In genomic region chr17:42405963-42406495, GRCh38 we compare ENCODE assay signal across 9 cellular contexts. TPM values are rescaled to one million over a fixed set of nuclear protein-coding genes. Genes with fewer than 3 reads are reported as not detected.
DNase-seq lines count a peak whose midpoint lies in the region; ATAC-seq and TF ChIP-seq lines count a peak whose summit lies in the region.
"Had no signal": no experiment of that assay in that cellular context is flagged by ENCODE, and none has a peak within 500 bp of the region (broad histone marks: within the 10 kb centered on the region; RNA-seq: fewer than 3 reads in every experiment).

No MANE protein-coding gene starts in this region.

- peak; percentile 34 for DNase-seq in DMS114 treated with DMSO at 0.1 percent for 48 hours (lab: John Stamatoyannopoulos, UW; ENCODE audit: unreplicated experiment)
- peak; percentile 49 for DNase-seq in MG63
- DNase-seq in T follicular helper cell (ENCODE audit: low read depth), result peak; percentile 71
- DNase-seq in activated naive CD8-positive, alpha-beta T cell treated with anti-CD3 and anti-CD28 coated beads, Interleukin-2, amount 10 ng/mL, durations not matched to agents 7 days and 5 days, result peak; percentile 89
- DNase-seq in heart right ventricle, result peak; percentile 83 to 90
- DNase-seq in retinal pigment epithelial cell (ENCODE audit: low read depth), result peak; percentile 15

- no peaks in the 10 kb centered on the region for H3K9me3 Mint-ChIP-seq in activated naive CD8-positive, alpha-beta T cell treated with anti-CD3 and anti-CD28 coated beads, Interleukin-2, amount 10 ng/mL, durations not matched to agents 7 days and 5 days

- TF ChIP-seq CTCF in heart right ventricle (IDR thresholded peaks at IDR 0.05) (peak; percentile 79 to 91 (median 85)), retinal pigment epithelial cell (conservative IDR thresholded peaks at IDR 0.05; ENCODE audit: low read depth, low read length) (peak; percentile 88)

- peaks cover 40 to 93% (median 87%) of the 10 kb centered on the region in 9 donors for H3K4me1 ChIP-seq in heart right ventricle

- 32 to 40% methylated on average over 26 of the region's 26 CpGs for WGBS in heart right ventricle, 2 donors

- H3K27me3 ChIP-seq in MG63 (no peaks in the 10 kb centered on the region), heart right ventricle (no peaks in the 10 kb centered on the region)

- no peaks in the 10 kb centered on the region for H3K9me3 ChIP-seq in MG63
- no peaks in the 10 kb centered on the region for H3K9me3 ChIP-seq in heart right ventricle

- POLR2A ChIA-PET in activated naive CD8-positive, alpha-beta T cell treated with anti-CD3 and anti-CD28 coated beads, Interleukin-2, amount 10 ng/mL, durations not matched to agents 7 days and 5 days (lab: Charles Lee), result interaction anchor here (0.6 to 2.3 kb wide), 13 partner anchors 10 to 286 kb away, joined by 3 to 13 read pairs (median 4); no protein-coding TSS in a partner anchor

- no peak overlapping the region for H3K27ac Mint-ChIP-seq in activated naive CD8-positive, alpha-beta T cell treated with anti-CD3 and anti-CD28 coated beads, Interleukin-2, amount 10 ng/mL, durations not matched to agents 7 days and 5 days

- H3K27ac ChIP-seq in heart right ventricle, result peak overlapping the region; percentile 19 to 100 (median 84)
- H3K27ac ChIP-seq: SK-N-MC had no signal

- peak; percentile 63 for ATAC-seq in activated naive CD8-positive, alpha-beta T cell treated with anti-CD3 and anti-CD28 coated beads, Interleukin-2, amount 10 ng/mL, durations not matched to agents 7 days and 5 days (ENCODE audit: low read depth)
- ATAC-seq in heart right ventricle, result peak; percentile 56 to 80 (median 68)
- no peak for ATAC-seq in GM19328 (IDR thresholded peaks at IDR 0.05; ENCODE audit: unreplicated experiment)
- no peak for ATAC-seq in HG03159 (IDR thresholded peaks at IDR 0.05; ENCODE audit: unreplicated experiment)

- intact Hi-C loops in heart right ventricle (cut with DNase I), result loop anchor here in 8 of 10 donors (1.0 to 10.0 kb wide), 8 partner anchors 17 to 119 kb away; partner anchors contain the start of genes CAVIN1 (in 2 of the 8), ATP6V0A1 (in 1 of the 8) and STAT3 (in 1 of the 8)

- no peaks in the 10 kb centered on the region for H3K27me3 Mint-ChIP-seq in activated naive CD8-positive, alpha-beta T cell treated with anti-CD3 and anti-CD28 coated beads, Interleukin-2, amount 10 ng/mL, durations not matched to agents 7 days and 5 days

- peaks cover 63% of the 10 kb centered on the region for H3K36me3 ChIP-seq in MG63
- H3K36me3 ChIP-seq in heart right ventricle, result peaks cover 3 to 39% (median 30%) of the 10 kb centered on the region in 9 donors

- H3K4me3 ChIP-seq in MG63 (no peak overlapping the region), heart right ventricle (peak overlapping the region in 6 of 10 donors; percentile 16 to 25 (median 21)), retinal pigment epithelial cell (ENCODE audit: low read length) (no peak overlapping the region)
- H3K4me3 ChIP-seq: SK-N-MC had no signal

- no peak overlapping the region for H3K4me3 Mint-ChIP-seq in activated naive CD8-positive, alpha-beta T cell treated with anti-CD3 and anti-CD28 coated beads, Interleukin-2, amount 10 ng/mL, durations not matched to agents 7 days and 5 days

- no peaks in the 10 kb centered on the region for H3K36me3 Mint-ChIP-seq in activated naive CD8-positive, alpha-beta T cell treated with anti-CD3 and anti-CD28 coated beads, Interleukin-2, amount 10 ng/mL, durations not matched to agents 7 days and 5 days

- H3K4me1 Mint-ChIP-seq in activated naive CD8-positive, alpha-beta T cell treated with anti-CD3 and anti-CD28 coated beads, Interleukin-2, amount 10 ng/mL, durations not matched to agents 7 days and 5 days, result peaks cover 17% of the 10 kb centered on the region

RNA-seq across cellular contexts. Expression of gene CAVIN1, which starts 17.0 kb away (rescaled TPM):
- total RNA-seq in MG63 (2014; rRNA removed; shearing (Covaris generic); ENCODE audit: low replicate concordance), result 799 and 958 TPM in 2 replicates
- total RNA-seq in activated naive CD8-positive, alpha-beta T cell treated with anti-CD3 and anti-CD28 coated beads, Interleukin-2, amount 10 ng/mL, durations not matched to agents 7 days and 5 days, result 1 to 10 TPM; 5.1 to 5.3 TPM
- total RNA-seq in heart right ventricle, result 100 to 1,000 TPM; 176 to 300 (median 241) TPM
- polyA plus RNA-seq in heart right ventricle, result 100 to 1,000 TPM; 131 to 198 TPM

RNA-seq across cellular contexts. Expression of gene STAT3, which starts 17.8 kb away (rescaled TPM):
- 59.9 and 66.2 TPM in 2 replicates for total RNA-seq in MG63 (2014; rRNA removed; shearing (Covaris generic); ENCODE audit: low replicate concordance)
- total RNA-seq in activated naive CD8-positive, alpha-beta T cell treated with anti-CD3 and anti-CD28 coated beads, Interleukin-2, amount 10 ng/mL, durations not matched to agents 7 days and 5 days, result 100 to 1,000 TPM; 128 to 131 TPM
- total RNA-seq in heart right ventricle, result 100 to 1,000 TPM in 8 of 10 donors, 10 to 100 TPM in 2; 87.2 to 398 (median 115) TPM
- 10 to 100 TPM; 33.9 to 61.7 TPM for polyA plus RNA-seq in heart right ventricle

RNA-seq across cellular contexts. Expression of gene ATP6V0A1, which starts 52.6 kb away (rescaled TPM):
- 15.9 and 28.0 TPM in 2 replicates for total RNA-seq in MG63 (2014; rRNA removed; shearing (Covaris generic); ENCODE audit: low replicate concordance)
- 1 to 10 TPM; 8.1 TPM for total RNA-seq in activated naive CD8-positive, alpha-beta T cell treated with anti-CD3 and anti-CD28 coated beads, Interleukin-2, amount 10 ng/mL, durations not matched to agents 7 days and 5 days
- 10 to 100 TPM; 28.1 to 48.5 (median 32.6) TPM for total RNA-seq in heart right ventricle
- polyA plus RNA-seq in heart right ventricle, result 10 to 100 TPM; 35.2 to 35.6 TPM

Comparison
In these comparisons a context has a peak if more than half of its experiments do, and no peak if none do; other contexts are left out.
1. DNase-seq: peak in every context shown above with its lines; median percentile 89 in activated naive CD8-positive, alpha-beta T cell treated with anti-CD3 and anti-CD28 coated beads, Interleukin-2, amount 10 ng/mL, durations not matched to agents 7 days and 5 days; 86 in heart right ventricle; 71 in T follicular helper cell; 49 in MG63; 34 in DMS114 treated with DMSO at 0.1 percent for 48 hours; 15 in retinal pigment epithelial cell.
2. H3K4me3 ChIP-seq: peak in heart right ventricle (6 of 10); none in MG63 (single experiment) and retinal pigment epithelial cell (single experiment).
3. ATAC-seq: peak in activated naive CD8-positive, alpha-beta T cell treated with anti-CD3 and anti-CD28 coated beads, Interleukin-2, amount 10 ng/mL, durations not matched to agents 7 days and 5 days (single experiment) and heart right ventricle (8 of 8); none in GM19328 (single experiment) and HG03159 (single experiment).
4. RNA of gene CAVIN1, which starts 17.0 kb away (total RNA-seq): 799 to 958 TPM in MG63 and 176 to 300 TPM in heart right ventricle; 5.1 to 5.3 TPM in activated naive CD8-positive, alpha-beta T cell treated with anti-CD3 and anti-CD28 coated beads, Interleukin-2, amount 10 ng/mL, durations not matched to agents 7 days and 5 days; every median in the first group is over 10 times any median in the second.